In genomic region chr10:3460420-3461128, GRCh38 we compare ENCODE assay signal across 20 cellular contexts.
"Had no signal": no experiment of that assay in that cellular context is flagged by ENCODE, and none has a peak within 500 bp of the region (broad histone marks: within the 10 kb centered on the region; RNA-seq: fewer than 3 reads in every experiment).

No MANE protein-coding gene starts in this region.

- H3K9me3 ChIP-seq: spleen, thyroid gland had no signal

- H3K36me3 ChIP-seq: spleen, thyroid gland had no signal

- FAIRE-seq: colon, frontal cortex, keratinocyte had no signal

- ATAC-seq: activated CD4-positive, CD25-positive, alpha-beta regulatory T cell treated with anti-CD3 and anti-CD28 coated beads, Interleukin-2, amount 50 U/mL, for 24 hours; activated CD8-positive, alpha-beta T cell treated with anti-CD3 and anti-CD28 coated beads, Interleukin-2, amount 10 ng/mL, durations not matched to agents 7 days and 5 days; left lobe of liver had no signal

- DNase-seq: activated CD4-positive, alpha-beta T cell treated with anti-CD3 and anti-CD28 coated beads, Interleukin-2, amount 10 ng/mL, durations not matched to agents 7 days and 5 days; activated CD8-positive, alpha-beta T cell treated with anti-CD3 and anti-CD28 coated beads, Interleukin-2, amount 10 ng/mL, durations not matched to agents 7 days and 5 days; activated naive CD4-positive, alpha-beta T cell treated with Interleukin-2 at 50 U/mL for 16 hours; activated naive CD8-positive, alpha-beta T cell treated with anti-CD3 and anti-CD28 coated beads, Interleukin-2, amount 10 ng/mL, durations not matched to agents 7 days and 5 days; activated T-cell treated with anti-CD3 and anti-CD28 coated beads, Interleukin-2, amount 50 U/mL, for 24 hours; amygdala; central memory CD4-positive, alpha-beta T cell; hypothalamus; nephron progenitor cell; occipital lobe; posterior cingulate gyrus; spleen; stimulated activated naive CD4-positive, alpha-beta T cell treated with Interleukin-2 at 50 U/mL for 16 hours; thyroid gland had no signal

- H3K4me3 ChIP-seq: spleen, thyroid gland had no signal

- H3K27ac ChIP-seq: epithelial cell of prostate, spleen, thyroid gland had no signal

- H3K27me3 ChIP-seq: spleen, thyroid gland had no signal
